ENCODE assay signal across 1 cellular context in the genomic region with DNA sequence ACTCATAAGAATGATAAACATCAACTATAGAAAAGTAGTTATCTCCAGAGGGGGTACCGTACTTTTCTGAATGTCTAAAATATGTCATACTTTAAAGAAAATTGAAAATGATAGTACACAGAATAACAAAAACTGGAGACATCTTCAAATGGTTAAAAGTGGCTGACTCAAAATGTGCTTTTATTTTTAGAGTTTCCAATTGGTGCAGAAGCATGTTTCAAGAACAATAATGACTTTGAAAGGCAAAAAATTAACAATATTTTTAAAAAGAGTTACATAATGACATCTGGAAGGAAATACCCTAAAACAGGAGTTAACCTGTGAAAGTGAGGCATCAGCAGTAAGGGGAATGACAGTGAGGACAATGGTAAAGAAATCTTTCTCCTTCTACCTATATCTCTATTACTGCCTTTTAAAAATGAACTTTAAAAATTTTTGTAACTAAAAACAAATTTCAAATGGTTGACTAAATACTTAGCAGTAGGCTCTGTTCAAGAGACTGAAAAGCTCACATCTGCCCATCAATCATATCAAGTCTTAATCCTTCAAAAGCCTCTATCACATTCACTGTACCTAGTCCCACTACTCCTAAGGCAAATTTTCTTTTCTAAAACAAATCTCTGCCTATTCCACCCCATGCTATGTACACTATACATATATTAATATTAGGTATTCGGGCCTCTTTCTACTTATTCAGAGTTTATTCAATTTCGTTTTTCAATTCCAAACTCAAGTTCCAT.
A peak's percentile ranks its signal among the peaks of the same experiment; 100 is the strongest.
TF ChIP-seq lines count a peak whose summit lies in the region.

No MANE protein-coding gene starts in this region.

TF ChIP-seq in GM12878, 131 proteins besides CTCF, POLR2A, EP300 and RAD21 (continued from another document):
- TF ChIP-seq MTA3 (IDR thresholded peaks at IDR 0.05; ENCODE audit: borderline replicate concordance, low read length), result peak; percentile 60; the same call in 1 of the 2 replicates
- TF ChIP-seq JUNB (IDR thresholded peaks at IDR 0.05), result peak; percentile 95
- peak; percentile 88 for TF ChIP-seq MEF2A (IDR thresholded peaks at IDR 0.05; ENCODE audit: insufficient read depth, low read depth, low read length)
- TF ChIP-seq, protein P1, sequence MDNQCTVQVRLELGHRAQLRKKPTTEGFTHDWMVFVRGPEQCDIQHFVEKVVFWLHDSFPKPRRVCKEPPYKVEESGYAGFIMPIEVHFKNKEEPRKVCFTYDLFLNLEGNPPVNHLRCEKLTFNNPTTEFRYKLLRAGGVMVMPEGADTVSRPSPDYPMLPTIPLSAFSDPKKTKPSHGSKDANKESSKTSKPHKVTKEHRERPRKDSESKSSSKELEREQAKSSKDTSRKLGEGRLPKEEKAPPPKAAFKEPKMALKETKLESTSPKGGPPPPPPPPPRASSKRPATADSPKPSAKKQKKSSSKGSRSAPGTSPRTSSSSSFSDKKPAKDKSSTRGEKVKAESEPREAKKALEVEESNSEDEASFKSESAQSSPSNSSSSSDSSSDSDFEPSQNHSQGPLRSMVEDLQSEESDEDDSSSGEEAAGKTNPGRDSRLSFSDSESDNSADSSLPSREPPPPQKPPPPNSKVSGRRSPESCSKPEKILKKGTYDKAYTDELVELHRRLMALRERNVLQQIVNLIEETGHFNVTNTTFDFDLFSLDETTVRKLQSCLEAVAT (IDR thresholded peaks at IDR 0.05), result no peak
- TF ChIP-seq MEF2B (IDR thresholded peaks at IDR 0.05; ENCODE audit: partially characterized antibody, poor library complexity, severe bottlenecking), result peak; percentile 70
